Comparison of ENCODE assay signal across 18 cellular contexts in genomic region chr11:115736146-115736545, GRCh38.
"Had no signal": no experiment of that assay in that cellular context is flagged by ENCODE, and none has a peak within 500 bp of the region (broad histone marks: within the 10 kb centered on the region; RNA-seq: fewer than 3 reads in every experiment).

No MANE protein-coding gene starts in this region.

- H3K4me3 Mint-ChIP-seq: activated CD4-positive, alpha-beta T cell treated with anti-CD3 and anti-CD28 coated beads, Interleukin-2, amount 10 ng/mL, durations not matched to agents 24 days and 14 days; activated CD8-positive, alpha-beta T cell treated with anti-CD3 and anti-CD28 coated beads, Interleukin-2, amount 10 ng/mL, durations not matched to agents 7 days and 5 days; activated naive CD4-positive, alpha-beta T cell treated with anti-CD3 and anti-CD28 coated beads, Interleukin-2, amount 50 U/mL, for 24 hours; naive B cell; stimulated activated effector memory CD8-positive, alpha-beta T cell treated with anti-CD3 and anti-CD28 coated beads, Interleukin-12 subunit alpha, Interleukin-12 subunit beta, amount 100 ng/mL, for 72 hours; T-helper 1 cell treated with Interleukin-12 subunit alpha and Interleukin-12 subunit beta and Interleukin-4 antibody, amounts not matched to agents 30 μg/mL and 1 μg/mL, for 36 hours had no signal

- H3K27me3 Mint-ChIP-seq: activated CD4-positive, alpha-beta T cell treated with anti-CD3 and anti-CD28 coated beads, Interleukin-2, amount 10 ng/mL, durations not matched to agents 24 days and 14 days; activated naive CD4-positive, alpha-beta T cell treated with anti-CD3 and anti-CD28 coated beads, Interleukin-2, amount 50 U/mL, for 24 hours; naive B cell had no signal

- H3K27me3 ChIP-seq: body of pancreas, gastrocnemius medialis, heart left ventricle, pancreas had no signal

- H3K36me3 ChIP-seq: gastrocnemius medialis, heart left ventricle, pancreas had no signal

- H3K4me3 ChIP-seq: body of pancreas, gastrocnemius medialis, heart left ventricle, pancreas had no signal

- H3K9me3 Mint-ChIP-seq: activated naive CD4-positive, alpha-beta T cell treated with anti-CD3 and anti-CD28 coated beads, Interleukin-2, amount 50 U/mL, for 24 hours; stimulated activated effector memory CD8-positive, alpha-beta T cell treated with anti-CD3 and anti-CD28 coated beads, Interleukin-12 subunit alpha, Interleukin-12 subunit beta, amount 100 ng/mL, for 72 hours; T-helper 1 cell treated with Interleukin-12 subunit alpha and Interleukin-12 subunit beta and Interleukin-4 antibody, amounts not matched to agents 30 μg/mL and 1 μg/mL, for 36 hours had no signal

- ATAC-seq: activated CD8-positive, alpha-beta T cell treated with anti-CD3 and anti-CD28 coated beads, Interleukin-2, amount 10 ng/mL, durations not matched to agents 7 days and 5 days; body of pancreas; gastrocnemius medialis; heart left ventricle; stimulated activated effector memory CD8-positive, alpha-beta T cell treated with anti-CD3 and anti-CD28 coated beads, Interleukin-12 subunit alpha, Interleukin-12 subunit beta, amount 100 ng/mL, for 72 hours had no signal

- H3K27ac ChIP-seq: body of pancreas, gastrocnemius medialis, heart left ventricle, pancreas had no signal

- DNase-seq: activated CD4-positive, alpha-beta T cell treated with anti-CD3 and anti-CD28 coated beads, Interleukin-2, amount 10 ng/mL, durations not matched to agents 24 days and 14 days; activated CD4-positive, CD25-positive, alpha-beta regulatory T cell; activated CD8-positive, alpha-beta memory T cell treated with anti-CD3 and anti-CD28 coated beads, Interleukin-2, amount 50 U/mL, for 4 hours; activated CD8-positive, alpha-beta T cell treated with anti-CD3 and anti-CD28 coated beads, Interleukin-2, amount 10 ng/mL, durations not matched to agents 7 days and 5 days; activated effector memory CD4-positive, alpha-beta T cell treated with anti-CD3 and anti-CD28 coated beads, Interleukin-2, amount 50 U/mL, for 16 hours; activated T-cell treated with anti-CD3 and anti-CD28 coated beads, Interleukin-2, amount 50 U/mL, for 48 hours; amniotic stem cell; body of pancreas; effector CD8-positive, alpha-beta T cell; gastrocnemius medialis; heart left ventricle; naive B cell; pancreas; stimulated activated CD4-positive, alpha-beta T cell treated with anti-CD3 and anti-CD28 coated beads, Interleukin-12 subunit alpha, Interleukin-12 subunit beta, amount 100 ng/mL, for 4 hours; stimulated activated CD4-positive, alpha-beta T cell treated with anti-CD3 and anti-CD28 coated beads, Interleukin-2, amount 100 ng/mL, for 24 hours had no signal

- H3K4me1 Mint-ChIP-seq: activated CD4-positive, alpha-beta T cell treated with anti-CD3 and anti-CD28 coated beads, Interleukin-2, amount 10 ng/mL, durations not matched to agents 24 days and 14 days; activated naive CD4-positive, alpha-beta T cell treated with anti-CD3 and anti-CD28 coated beads, Interleukin-2, amount 50 U/mL, for 24 hours; naive B cell; stimulated activated effector memory CD8-positive, alpha-beta T cell treated with anti-CD3 and anti-CD28 coated beads, Interleukin-12 subunit alpha, Interleukin-12 subunit beta, amount 100 ng/mL, for 72 hours had no signal

- H3K36me3 Mint-ChIP-seq: activated naive CD4-positive, alpha-beta T cell treated with anti-CD3 and anti-CD28 coated beads, Interleukin-2, amount 50 U/mL, for 24 hours; naive B cell; stimulated activated effector memory CD8-positive, alpha-beta T cell treated with anti-CD3 and anti-CD28 coated beads, Interleukin-12 subunit alpha, Interleukin-12 subunit beta, amount 100 ng/mL, for 72 hours had no signal

- H3K27ac Mint-ChIP-seq: activated CD4-positive, alpha-beta T cell treated with anti-CD3 and anti-CD28 coated beads, Interleukin-2, amount 10 ng/mL, durations not matched to agents 24 days and 14 days; activated CD8-positive, alpha-beta T cell treated with anti-CD3 and anti-CD28 coated beads, Interleukin-2, amount 10 ng/mL, durations not matched to agents 7 days and 5 days; activated naive CD4-positive, alpha-beta T cell treated with anti-CD3 and anti-CD28 coated beads, Interleukin-2, amount 50 U/mL, for 24 hours; stimulated activated effector memory CD8-positive, alpha-beta T cell treated with anti-CD3 and anti-CD28 coated beads, Interleukin-12 subunit alpha, Interleukin-12 subunit beta, amount 100 ng/mL, for 72 hours; T-helper 1 cell treated with Interleukin-12 subunit alpha and Interleukin-12 subunit beta and Interleukin-4 antibody, amounts not matched to agents 30 μg/mL and 1 μg/mL, for 36 hours had no signal

- H3K9me3 ChIP-seq: body of pancreas, gastrocnemius medialis, heart left ventricle, pancreas had no signal

- H3K4me1 ChIP-seq: body of pancreas, gastrocnemius medialis, pancreas had no signal
